Comparison of ENCODE assay signal across 8 cellular contexts in the genomic region with DNA sequence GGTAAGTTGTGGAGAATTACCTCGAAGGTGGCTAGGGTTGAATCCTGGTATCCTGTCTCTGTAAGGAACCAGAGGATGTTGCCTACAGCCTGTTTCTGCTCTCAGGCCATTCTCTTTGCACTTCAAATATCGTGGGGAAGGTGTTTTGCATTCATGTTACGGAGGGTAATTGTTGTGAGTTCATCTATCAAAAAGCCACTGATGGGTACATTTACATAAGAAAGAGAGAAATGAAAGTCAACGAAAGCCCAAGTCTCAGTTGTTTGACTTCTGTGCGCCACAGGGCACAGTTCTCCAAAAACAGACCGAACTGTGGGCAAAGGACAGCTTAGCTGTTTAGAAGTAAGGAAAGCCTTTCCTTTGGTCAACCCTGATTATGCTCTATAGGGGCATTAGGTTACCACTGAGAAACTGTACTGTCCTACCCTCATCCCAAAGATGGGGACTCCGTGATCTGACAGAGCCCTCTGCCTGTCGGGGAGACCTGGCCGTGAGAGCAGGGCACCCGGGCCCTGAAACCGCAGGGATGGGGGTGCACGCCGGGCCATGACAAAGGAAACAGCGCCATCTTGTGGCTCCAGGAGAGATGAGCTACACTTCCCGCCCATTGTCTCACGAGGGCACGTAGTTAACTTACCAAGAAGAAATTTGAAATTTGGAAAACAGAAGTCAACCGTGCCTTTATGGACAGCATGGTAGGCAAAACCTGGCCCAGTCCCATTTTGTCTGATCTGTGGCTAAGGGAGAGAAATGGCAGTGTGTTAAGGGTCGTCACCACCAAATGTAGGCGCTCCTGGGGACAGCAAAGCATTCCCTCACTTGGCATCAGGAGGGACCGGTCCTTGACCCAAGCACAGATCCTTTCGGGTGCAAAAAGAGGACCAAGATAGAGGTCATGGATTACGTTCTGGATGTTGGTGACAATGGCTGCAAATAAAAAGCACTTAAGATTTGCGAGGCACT.
DNase-seq lines count a peak whose midpoint lies in the region; ATAC-seq, FAIRE-seq and TF ChIP-seq lines count a peak whose summit lies in the region.

No MANE protein-coding gene starts in this region.

- H4K91ac ChIP-seq in H1 (replicated peaks; ENCODE audit: insufficient read length, low read length) (no peak overlapping the region), mesenchymal stem cell (ENCODE audit: low read length) (no peak overlapping the region)

- H3K27me3 ChIP-seq in H1 (replicated peaks in 1 of 4; ENCODE audit: control insufficient read depth in 3 of 4, extremely low read depth in 1 of 4, insufficient read depth in 3 of 4, low read length in 3 of 4): no peaks in the 10 kb centered on the region
- H3K27me3 ChIP-seq in mesenchymal stem cell (ENCODE audit: control insufficient read depth in 1 of 2, insufficient read depth in 1 of 2, low read length in 2 of 2): peaks cover 0 to 5% of the 10 kb centered on the region in 2 experiments

- no peak overlapping the region for H3K4ac ChIP-seq in H1 (replicated peaks; ENCODE audit: insufficient read length, low read depth, low read length)
- no peak overlapping the region for H3K4ac ChIP-seq in mesenchymal stem cell (ENCODE audit: low read depth in 1 of 2, low read length in 2 of 2)

- H3K14ac ChIP-seq in H1 (ENCODE audit: insufficient read length): no peak overlapping the region
- H3K14ac ChIP-seq in mesenchymal stem cell (ENCODE audit: low read length in 2 of 2): no peak overlapping the region

- H3K4me3 ChIP-seq in H1 (ENCODE audit: extremely low read depth in 1 of 4, insufficient read depth in 2 of 4, low read depth in 3 of 4, low read length in 4 of 4) (peak overlapping the region in 1 of 4 experiments; percentile 46; a peak in 3 of 8 replicates), mesenchymal stem cell (ENCODE audit: insufficient read depth in 1 of 2, low read depth in 1 of 2, low read length in 2 of 2) (no peak overlapping the region)

- H2BK120ac ChIP-seq in H1 (replicated peaks; ENCODE audit: low read depth, low read length): no peak overlapping the region
- no peak overlapping the region for H2BK120ac ChIP-seq in mesenchymal stem cell (ENCODE audit: low read depth, low read length)

- H2BK15ac ChIP-seq in H1 (ENCODE audit: low read length) (no peak overlapping the region; the same call in 1 of the 2 replicates), mesenchymal stem cell (ENCODE audit: low read depth, poor library complexity, severe bottlenecking) (no peak overlapping the region)

- no peak overlapping the region for H3K23ac ChIP-seq in H1 (ENCODE audit: insufficient read length)
- H3K23ac ChIP-seq in mesenchymal stem cell (ENCODE audit: low read length in 2 of 2): no peak overlapping the region

- intact Hi-C loops in activated CD8-positive, alpha-beta T cell treated with anti-CD3 and anti-CD28 coated beads for 36 hours (cut with micrococcal nuclease): no loop called here

- no peaks in the 10 kb centered on the region for H4K20me1 ChIP-seq in H1 (replicated peaks in 1 of 2; ENCODE audit: control insufficient read depth in 1 of 2, insufficient read depth in 2 of 2, low read length in 2 of 2)

- peak; percentile 70 for ATAC-seq in HG03135 (IDR thresholded peaks at IDR 0.05; ENCODE audit: unreplicated experiment)
- ATAC-seq in activated CD8-positive, alpha-beta T cell treated with anti-CD3 and anti-CD28 coated beads for 36 hours: peak; percentile 69

- POLR2A ChIA-PET in activated CD8-positive, alpha-beta T cell treated with anti-CD3 and anti-CD28 coated beads for 36 hours (lab: Charles Lee): no interaction called here
- POLR2A ChIA-PET in H1 (lab: Charles Lee; ENCODE audit: partially characterized antibody): no interaction called here

- no peaks in the 10 kb centered on the region for H3K79me2 ChIP-seq in H1 (ENCODE audit: control insufficient read depth in 1 of 2, insufficient read depth in 2 of 2, low read length in 2 of 2)

- H3K4me2 ChIP-seq in H1 (ENCODE audit: insufficient read depth in 1 of 2, low read depth in 2 of 2, low read length in 2 of 2): peak overlapping the region; percentile 10 to 66
- peak overlapping the region; percentile 19 for H3K4me2 ChIP-seq in mesenchymal stem cell (ENCODE audit: low read length, poor library complexity, severe bottlenecking)

- H4K5ac ChIP-seq in H1 (ENCODE audit: insufficient read length, low read depth, low read length): no peak overlapping the region

- no peak overlapping the region for H2BK20ac ChIP-seq in H1 (ENCODE audit: low read length)

- no peak overlapping the region for H3K56ac ChIP-seq in H1 (replicated peaks; ENCODE audit: insufficient read length, low read depth, low read length)

- H3K79me1 ChIP-seq in H1 (ENCODE audit: low read depth, low read length) (no peaks in the 10 kb centered on the region), mesenchymal stem cell (replicated peaks; ENCODE audit: low read length, poor library complexity, severe bottlenecking) (no peaks in the 10 kb centered on the region)

- no peak overlapping the region; the same call in 1 of the 2 replicates for H2AK5ac ChIP-seq in H1 (ENCODE audit: low read depth, low read length)
- H2AK5ac ChIP-seq in mesenchymal stem cell (ENCODE audit: low read length, severe bottlenecking): no peak overlapping the region

- no peak overlapping the region for H3K4me3 Mint-ChIP-seq in activated CD8-positive, alpha-beta T cell treated with anti-CD3 and anti-CD28 coated beads for 36 hours

- CTCF ChIA-PET in activated CD8-positive, alpha-beta T cell treated with anti-CD3 and anti-CD28 coated beads for 36 hours (lab: Charles Lee): interaction anchor here (0.6 to 2.9 kb wide), 12 partner anchors 9 to 382 kb away, joined by 3 to 21 read pairs (median 4); no protein-coding TSS in a partner anchor
- CTCF ChIA-PET in H1 (lab: Charles Lee; ENCODE audit: partially characterized antibody): interaction anchor here (0.6 to 1.9 kb wide), 17 partner anchors 14 to 1374 kb away, joined by 3 to 9 read pairs (median 4); no protein-coding TSS in a partner anchor

- 26% methylated on average over 24 of the region's 24 CpGs; no CpG with 5 or more reads in 1 of the 2 experiments for WGBS in H1 (ENCODE audit: extremely low coverage in 1 of 2, insufficient coverage in 1 of 2, insufficient read length in 1 of 2, insufficient replicate concordance in 2 of 2, low coverage in 1 of 2, low lambda C conversion rate in 2 of 2, missing lambda C conversion rate in 1 of 2), 2 experiments
- WGBS in mesenchymal stem cell: 26% methylated on average over 23 of the region's 24 CpGs

- H2AFZ ChIP-seq in H1 (ENCODE audit: low read length) (peak overlapping the region; percentile 91), mesenchymal stem cell (ENCODE audit: low read depth, low read length) (no peak overlapping the region)

- no peaks in the 10 kb centered on the region for H3K36me3 Mint-ChIP-seq in activated CD8-positive, alpha-beta T cell treated with anti-CD3 and anti-CD28 coated beads for 36 hours (ENCODE audit: low read depth)

- H3K27me3 Mint-ChIP-seq in activated CD8-positive, alpha-beta T cell treated with anti-CD3 and anti-CD28 coated beads for 36 hours: peaks cover 3% of the 10 kb centered on the region

- no peaks in the 10 kb centered on the region for H3K9me3 Mint-ChIP-seq in activated CD8-positive, alpha-beta T cell treated with anti-CD3 and anti-CD28 coated beads for 36 hours

- H3K9ac ChIP-seq in H1 (replicated peaks in 1 of 4; ENCODE audit: extremely low read depth in 1 of 4, low read depth in 3 of 4, low read length in 3 of 4): no peak overlapping the region
- peak overlapping the region; percentile 47 for H3K9ac ChIP-seq in mesenchymal stem cell (ENCODE audit: low read length)

- H3K36me3 ChIP-seq in H1 (ENCODE audit: control insufficient read depth in 2 of 4, insufficient read depth in 4 of 4, low read length in 3 of 4): no peaks in the 10 kb centered on the region
- no peaks in the 10 kb centered on the region for H3K36me3 ChIP-seq in mesenchymal stem cell (ENCODE audit: control insufficient read depth in 1 of 2, insufficient read depth in 2 of 2, low read depth in 1 of 2, low read length in 2 of 2)

- H4K8ac ChIP-seq in H1 (ENCODE audit: extremely low read depth, insufficient read depth, low read length) (no peak overlapping the region), mesenchymal stem cell (ENCODE audit: low read length) (no peak overlapping the region)

- H3K27ac Mint-ChIP-seq in activated CD8-positive, alpha-beta T cell treated with anti-CD3 and anti-CD28 coated beads for 36 hours: no peak overlapping the region

- peak; percentile 29 for FAIRE-seq in GM18507 (lab: Jason Lieb, UNC)
- peak; percentile 28 for FAIRE-seq in H1 (lab: Jason Lieb, UNC)

- H3K27ac ChIP-seq in H1 (ENCODE audit: low read depth, low read length) (no peak overlapping the region), mesenchymal stem cell (ENCODE audit: low read length, poor library complexity, severe bottlenecking) (no peak overlapping the region)

- H2BK5ac ChIP-seq in H1 (ENCODE audit: low read depth, low read length) (no peak overlapping the region), mesenchymal stem cell (ENCODE audit: low read depth, low read length, poor library complexity, severe bottlenecking) (no peak overlapping the region)

- H3K4me1 ChIP-seq in H1 (replicated peaks in 1 of 4; ENCODE audit: control insufficient read depth in 3 of 4, insufficient read depth in 4 of 4, low read length in 3 of 4) (peaks cover 0 to 8% (median 4%) of the 10 kb centered on the region in 4 experiments; a peak in 5 of 7 replicates), mesenchymal stem cell (ENCODE audit: control insufficient read depth, insufficient read depth, low read depth, low read length) (peaks cover 6% of the 10 kb centered on the region)

- peak; percentile 70 for DNase-seq in AG08395 (ENCODE audit: low spot score)
- peak; percentile 39 for DNase-seq in GM18507 (ENCODE audit: extremely low spot score, insufficient read length, low read depth)
- peak; percentile 4 to 65 for DNase-seq in NCI-H526 (lab: John Stamatoyannopoulos, UW)
- peak; percentile 71 for DNase-seq in activated CD8-positive, alpha-beta T cell treated with anti-CD3 and anti-CD28 coated beads for 36 hours
- peak; percentile 63 to 90 for DNase-seq in H1 (ENCODE audit: low read depth in 1 of 2, low spot score in 2 of 2)
- DNase-seq in mesenchymal stem cell: peak; percentile 36
- DNase-seq in stimulated activated CD8-positive, alpha-beta memory T cell treated with anti-CD3 and anti-CD28 coated beads, Interleukin-15, amount 100 ng/mL, for 48 hours (ENCODE audit: low read depth in 2 of 2): peak; percentile 21 to 29

- no peaks in the 10 kb centered on the region for H3K23me2 ChIP-seq in H1 (ENCODE audit: low read depth, low read length)

- no peaks in the 10 kb centered on the region for H3K4me1 Mint-ChIP-seq in activated CD8-positive, alpha-beta T cell treated with anti-CD3 and anti-CD28 coated beads for 36 hours (ENCODE audit: low read depth)

- peak; percentile 91 for TF ChIP-seq CTCF in activated CD8-positive, alpha-beta T cell treated with anti-CD3 and anti-CD28 coated beads for 36 hours (IDR thresholded peaks at IDR 0.05)
- TF ChIP-seq CTCF in H1 (IDR thresholded peaks at IDR 0.05; ENCODE audit: control extremely low read depth in 1 of 3, insufficient read depth in 1 of 3, low read depth in 1 of 3, low read length in 3 of 3): peak; percentile 78 to 84 (median 80)

- no peak for TF ChIP-seq POLR2A in H1 (IDR thresholded peaks at IDR 0.05; ENCODE audit: control extremely low read depth in 1 of 2, low read depth in 2 of 2, low read length in 2 of 2)

- peak overlapping the region; percentile 44; the same call in 1 of the 2 replicates for H2BK12ac ChIP-seq in H1 (ENCODE audit: low read depth, low read length)
- no peak overlapping the region for H2BK12ac ChIP-seq in mesenchymal stem cell (ENCODE audit: low read length in 2 of 2)

- H3K18ac ChIP-seq in H1 (ENCODE audit: extremely low read depth, low read length): peak overlapping the region; percentile 26; the same call in 1 of the 2 replicates
- no peak overlapping the region for H3K18ac ChIP-seq in mesenchymal stem cell (ENCODE audit: low read depth in 1 of 2, low read length in 2 of 2)

- no peak for TF ChIP-seq EP300 in H1 (IDR thresholded peaks at IDR 0.05; ENCODE audit: borderline replicate concordance in 1 of 2, low read depth in 2 of 2, low read length in 2 of 2)

- TF ChIP-seq RAD21 in H1 (IDR thresholded peaks at IDR 0.05 in 1 of 2, conservative IDR thresholded peaks at IDR 0.05 in 1 of 2; ENCODE audit: low read depth in 2 of 2, low read length in 2 of 2): peak; percentile 94 to 95

- H3K9me3 ChIP-seq in H1 (ENCODE audit: insufficient read depth in 2 of 2, low read depth in 1 of 2, low read length in 1 of 2) (no peaks in the 10 kb centered on the region), mesenchymal stem cell (ENCODE audit: control insufficient read depth, low read length) (peaks cover 3% of the 10 kb centered on the region)

Comparison
In these comparisons a context has a peak if more than half of its experiments do, and no peak if none do; other contexts are left out.
1. DNase-seq: peak in every context shown above with its lines; median percentile 76 in H1; 71 in activated CD8-positive, alpha-beta T cell treated with anti-CD3 and anti-CD28 coated beads for 36 hours; 70 in AG08395; 39 in GM18507; 36 in mesenchymal stem cell; 34 in NCI-H526; 25 in stimulated activated CD8-positive, alpha-beta memory T cell treated with anti-CD3 and anti-CD28 coated beads, Interleukin-15, amount 100 ng/mL, for 48 hours.